Comparison of ENCODE assay signal across 17 cellular contexts in the genomic region with DNA sequence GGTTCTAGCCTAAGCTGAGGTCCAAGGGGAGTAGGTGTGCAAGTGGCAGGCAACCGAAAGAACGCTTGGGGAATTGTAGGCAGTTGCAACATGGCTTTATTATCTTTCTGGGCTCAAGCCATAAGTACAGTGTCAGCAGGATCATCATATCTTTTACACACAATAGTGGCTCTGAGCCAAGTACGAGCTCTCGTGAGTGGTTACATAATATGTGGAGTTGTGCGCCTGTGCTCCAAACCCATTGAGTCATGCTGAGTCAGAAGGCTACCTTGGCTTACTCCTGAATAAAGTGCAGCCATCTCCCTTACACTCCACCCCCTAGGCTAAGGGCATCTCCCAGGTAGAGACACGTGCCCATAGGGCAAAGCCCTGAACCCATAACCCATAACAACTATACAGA.
DNase-seq lines count a peak whose midpoint lies in the region; TF ChIP-seq lines count a peak whose summit lies in the region.
"Had no signal": no experiment of that assay in that cellular context is flagged by ENCODE, and none has a peak within 500 bp of the region (broad histone marks: within the 10 kb centered on the region; RNA-seq: fewer than 3 reads in every experiment).

No MANE protein-coding gene starts in this region.

- H3K79me1 ChIP-seq in mesenchymal stem cell (replicated peaks; ENCODE audit: low read length, poor library complexity, severe bottlenecking), result no peaks in the 10 kb centered on the region

- H2BK120ac ChIP-seq in mesenchymal stem cell (ENCODE audit: low read depth, low read length), result no peak overlapping the region

- H3K9me3 ChIP-seq in BE2C, result peaks cover 4% of the 10 kb centered on the region; the same call in 1 of the 2 replicates
- no peaks in the 10 kb centered on the region for H3K9me3 ChIP-seq in fibroblast of lung (ENCODE audit: control insufficient read depth, insufficient read depth, low read depth, low read length)
- no peaks in the 10 kb centered on the region for H3K9me3 ChIP-seq in WERI-Rb-1 (ENCODE audit: severe bottlenecking)
- peaks cover 4% of the 10 kb centered on the region for H3K9me3 ChIP-seq in mesenchymal stem cell (ENCODE audit: control insufficient read depth, low read length)
- H3K9me3 ChIP-seq: ascending aorta, testis had no signal

- no peaks in the 10 kb centered on the region for H4K20me1 ChIP-seq in fibroblast of lung (ENCODE audit: control insufficient read depth, extremely low read depth, insufficient read depth, low read length)

- no peak overlapping the region for H2BK5ac ChIP-seq in mesenchymal stem cell (ENCODE audit: low read depth, low read length, poor library complexity, severe bottlenecking)

- H3K14ac ChIP-seq in mesenchymal stem cell (ENCODE audit: low read length in 2 of 2), result no peak overlapping the region

- H3K27me3 ChIP-seq in BE2C (no peaks in the 10 kb centered on the region), fibroblast of lung (ENCODE audit: control insufficient read depth, insufficient read depth, low read length) (no peaks in the 10 kb centered on the region), WERI-Rb-1 (ENCODE audit: insufficient read depth, low read depth, severe bottlenecking) (no peaks in the 10 kb centered on the region), mesenchymal stem cell (ENCODE audit: control insufficient read depth in 1 of 2, insufficient read depth in 1 of 2, low read length in 2 of 2) (no peaks in the 10 kb centered on the region)
- H3K27me3 ChIP-seq: ascending aorta, gastroesophageal sphincter, testis had no signal

- H3K4ac ChIP-seq in mesenchymal stem cell (ENCODE audit: low read depth in 1 of 2, low read length in 2 of 2), result no peak overlapping the region

- H3K27ac ChIP-seq in fibroblast of lung (ENCODE audit: insufficient read depth, low read length) (no peak overlapping the region), WERI-Rb-1 (no peak overlapping the region), mesenchymal stem cell (ENCODE audit: low read length, poor library complexity, severe bottlenecking) (no peak overlapping the region)
- H3K27ac ChIP-seq: ascending aorta, gastroesophageal sphincter, parathyroid adenoma, testis had no signal

- no peak overlapping the region for H2BK12ac ChIP-seq in mesenchymal stem cell (ENCODE audit: low read length in 2 of 2)

- no peak overlapping the region for H3K23ac ChIP-seq in mesenchymal stem cell (ENCODE audit: low read length in 2 of 2)

- H3K4me3 ChIP-seq in BE2C (ENCODE audit: low read depth, low read length) (no peak overlapping the region), fibroblast of lung (replicated peaks in 1 of 4; ENCODE audit: control extremely low read depth in 1 of 4, insufficient read depth in 1 of 4, low read depth in 3 of 4, low read length in 4 of 4) (no peak overlapping the region), WERI-Rb-1 (ENCODE audit: low read depth, low read length) (no peak overlapping the region), mesenchymal stem cell (ENCODE audit: insufficient read depth in 1 of 2, low read depth in 1 of 2, low read length in 2 of 2) (no peak overlapping the region)
- H3K4me3 ChIP-seq: ascending aorta, gastroesophageal sphincter, testis had no signal

- H3K4me1 ChIP-seq in BE2C (no peaks in the 10 kb centered on the region), fibroblast of lung (ENCODE audit: control insufficient read depth, extremely low read depth, insufficient read depth, low read length) (no peaks in the 10 kb centered on the region), mesenchymal stem cell (ENCODE audit: control insufficient read depth, insufficient read depth, low read depth, low read length) (peaks cover under 1% of the 10 kb centered on the region)
- H3K4me1 ChIP-seq: gastroesophageal sphincter, parathyroid adenoma, testis had no signal

- DNase-seq in BE2C (peak; percentile 29), HS-5 (ENCODE audit: low read depth) (peak; percentile 64), RPMI7951 (ENCODE audit: low read depth) (peak; percentile 88), fibroblast of lung (ENCODE audit: low read depth in 2 of 2) (peak; percentile 11 to 85), WERI-Rb-1 (no peak), dedifferentiated amniotic fluid mesenchymal stem cell (ENCODE audit: extremely low spot score) (no peak), mesenchymal stem cell (no peak), SHP77 treated with DMSO at 0.1 percent for 48 hours (lab: John Stamatoyannopoulos, UW) (no peak)
- DNase-seq: activated effector memory CD4-positive, alpha-beta T cell treated with Interleukin-2 at 50 U/mL for 16 hours; effector CD8-positive, alpha-beta T cell; immature natural killer cell; NCI-H1105; NCI-H524 treated with DMSO at 0.1 percent for 48 hours; testis had no signal

- H2AFZ ChIP-seq in fibroblast of lung (ENCODE audit: low read length), result no peak overlapping the region
- no peak overlapping the region for H2AFZ ChIP-seq in mesenchymal stem cell (ENCODE audit: low read depth, low read length)
- H2AFZ ChIP-seq: parathyroid adenoma had no signal

- H3K9ac ChIP-seq in fibroblast of lung (ENCODE audit: insufficient read depth, low read length) (no peak overlapping the region), mesenchymal stem cell (ENCODE audit: low read length) (no peak overlapping the region)
- H3K9ac ChIP-seq: parathyroid adenoma had no signal

- H3K36me3 ChIP-seq in BE2C (no peaks in the 10 kb centered on the region), fibroblast of lung (ENCODE audit: control insufficient read depth, insufficient read depth, low read length) (no peaks in the 10 kb centered on the region), WERI-Rb-1 (no peaks in the 10 kb centered on the region), mesenchymal stem cell (ENCODE audit: control insufficient read depth in 1 of 2, insufficient read depth in 2 of 2, low read depth in 1 of 2, low read length in 2 of 2) (no peaks in the 10 kb centered on the region)
- H3K36me3 ChIP-seq: ascending aorta, gastroesophageal sphincter had no signal

- H2BK15ac ChIP-seq in mesenchymal stem cell (ENCODE audit: low read depth, poor library complexity, severe bottlenecking), result no peak overlapping the region

- H3K18ac ChIP-seq in mesenchymal stem cell (ENCODE audit: low read depth in 1 of 2, low read length in 2 of 2), result no peak overlapping the region

- H3K4me2 ChIP-seq in fibroblast of lung (ENCODE audit: extremely low read depth, insufficient read depth, low read length), result no peak overlapping the region
- no peak overlapping the region for H3K4me2 ChIP-seq in mesenchymal stem cell (ENCODE audit: low read length, poor library complexity, severe bottlenecking)

- no peak for TF ChIP-seq CTCF in BE2C (IDR thresholded peaks at IDR 0.05; ENCODE audit: low read depth, low read length)
- no peak for TF ChIP-seq CTCF in fibroblast of lung (conservative IDR thresholded peaks at IDR 0.05 in 1 of 2, IDR thresholded peaks at IDR 0.05 in 1 of 2; ENCODE audit: low read depth in 1 of 2, low read length in 2 of 2)
- no peak for TF ChIP-seq CTCF in WERI-Rb-1 (IDR thresholded peaks at IDR 0.05; ENCODE audit: low read depth, low read length)

- no peak overlapping the region for H2AK5ac ChIP-seq in mesenchymal stem cell (ENCODE audit: low read length, severe bottlenecking)

- H4K8ac ChIP-seq in mesenchymal stem cell (ENCODE audit: low read length), result no peak overlapping the region

- H4K91ac ChIP-seq in mesenchymal stem cell (ENCODE audit: low read length), result no peak overlapping the region

- no peaks in the 10 kb centered on the region for H3K79me2 ChIP-seq in fibroblast of lung (ENCODE audit: control insufficient read depth, insufficient read depth, low read length)
- H3K79me2 ChIP-seq: parathyroid adenoma had no signal

- 84% methylated on average over 6 of the region's 6 CpGs for WGBS in mesenchymal stem cell

Comparison
In these comparisons a context has a peak if more than half of its experiments do, and no peak if none do; other contexts are left out.
1. DNase-seq: peak in BE2C (single experiment), HS-5 (single experiment), RPMI7951 (single experiment) and fibroblast of lung (2 of 2); none in WERI-Rb-1 (single experiment), dedifferentiated amniotic fluid mesenchymal stem cell (single experiment), mesenchymal stem cell (single experiment) and SHP77 treated with DMSO at 0.1 percent for 48 hours (single experiment).